In the genomic region with DNA sequence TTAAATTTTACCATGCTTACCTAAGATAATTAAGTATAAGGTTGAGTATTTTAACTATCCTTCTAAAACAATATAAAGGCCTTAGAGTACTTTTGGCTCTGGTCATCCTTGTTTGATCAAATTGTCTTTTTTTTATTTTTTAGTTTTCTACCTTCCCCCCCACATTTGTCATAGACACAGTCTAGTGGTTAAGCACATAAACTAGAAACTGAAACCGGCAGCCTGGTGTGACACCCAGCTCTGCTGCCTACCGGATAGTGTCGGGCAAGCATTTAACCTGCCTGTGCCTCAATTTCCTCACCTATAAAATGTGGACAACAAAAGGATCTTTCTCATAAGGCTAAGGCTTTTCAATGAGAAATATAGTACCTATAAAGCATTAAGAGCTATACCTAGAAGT, we compare ENCODE assay signal across 8 cellular contexts.
DNase-seq lines count a peak whose midpoint lies in the region; ATAC-seq lines count a peak whose summit lies in the region.

No MANE protein-coding gene starts in this region.

- DNase-seq in activated CD4-positive, alpha-beta T cell treated with anti-CD3 and anti-CD28 coated beads for 24 hours (ENCODE audit: low read depth in 2 of 2), result peak; percentile 22 to 28
- DNase-seq in left kidney (ENCODE audit: low read depth, low spot score), result peak; percentile 22
- no peak for DNase-seq in NCI-H510A (lab: John Stamatoyannopoulos, UW)
- DNase-seq in AG08396 (ENCODE audit: low spot score), result no peak
- no peak for DNase-seq in head of caudate nucleus
- DNase-seq in NCI-H82 treated with DMSO at 0.1 percent for 48 hours (lab: John Stamatoyannopoulos, UW; ENCODE audit: unreplicated experiment), result no peak

- ATAC-seq in GM18870 (IDR thresholded peaks at IDR 0.05; ENCODE audit: unreplicated experiment) (peak; percentile 73), HG03060 (IDR thresholded peaks at IDR 0.05; ENCODE audit: low read depth, unreplicated experiment) (peak; percentile 83)

- intact Hi-C loops in head of caudate nucleus (cut with DNase I), result no loop called here

Comparison
In these comparisons a context has a peak if more than half of its experiments do, and no peak if none do; other contexts are left out.
1. DNase-seq: peak in activated CD4-positive, alpha-beta T cell treated with anti-CD3 and anti-CD28 coated beads for 24 hours (2 of 2) and left kidney (single experiment); none in NCI-H510A (single experiment), AG08396 (single experiment), head of caudate nucleus (0 of 42) and NCI-H82 treated with DMSO at 0.1 percent for 48 hours (single experiment).